ENCODE assay signal across 17 cellular contexts in genomic region chr10:124679401-124679800, GRCh38.
DNase-seq lines count a peak whose midpoint lies in the region; ATAC-seq and TF ChIP-seq lines count a peak whose summit lies in the region.
"Had no signal": no experiment of that assay in that cellular context is flagged by ENCODE, and none has a peak within 500 bp of the region (broad histone marks: within the 10 kb centered on the region; RNA-seq: fewer than 3 reads in every experiment).

No MANE protein-coding gene starts in this region.

- intact Hi-C loops in heart left ventricle (cut with DNase I), result loop anchor here in 5 of 10 donors (5.0 kb wide), 1 partner anchor 37 kb away; no protein-coding TSS in a partner anchor
- intact Hi-C loops in left cardiac atrium (cut with DNase I), result loop anchor here in 1 of 2 donors (5.0 kb wide), 1 partner anchor 37 kb away; no protein-coding TSS in a partner anchor
- intact Hi-C loops in activated B cell treated with CpG ODN at 0.5 μM for 24 hours (cut with micrococcal nuclease), result no loop called here

- POLR2A ChIA-PET in activated B cell treated with CpG ODN at 0.5 μM for 24 hours (lab: Charles Lee), result interaction anchor here (1.0 to 1.2 kb wide), 2 partner anchors 9 to 21 kb away, joined by 3 to 4 read pairs; no protein-coding TSS in a partner anchor

- H3K27ac Mint-ChIP-seq in activated B cell treated with CpG ODN at 0.5 μM for 24 hours (peak overlapping the region; percentile 30), memory B cell (peak overlapping the region; percentile 79), mesothelial cell of epicardium (no peak overlapping the region)
- H3K27ac Mint-ChIP-seq: HFFc6, neural progenitor cell had no signal

- H3K4me3 Mint-ChIP-seq in activated B cell treated with CpG ODN at 0.5 μM for 24 hours (no peak overlapping the region), memory B cell (no peak overlapping the region), mesothelial cell of epicardium (no peak overlapping the region)
- H3K4me3 Mint-ChIP-seq: HFFc6, neural progenitor cell had no signal

- H3K27me3 ChIP-seq in heart left ventricle (no peaks in the 10 kb centered on the region), thymus (ENCODE audit: control insufficient read depth, insufficient read depth) (no peaks in the 10 kb centered on the region)
- H3K27me3 ChIP-seq: neural progenitor cell had no signal

- ATAC-seq in heart left ventricle (no peak), left cardiac atrium (no peak), activated B cell treated with CpG ODN at 0.5 μM for 24 hours (ENCODE audit: low read depth) (no peak), memory B cell (ENCODE audit: low read depth) (no peak)
- ATAC-seq: sciatic nerve had no signal

- H3K36me3 Mint-ChIP-seq in activated B cell treated with CpG ODN at 0.5 μM for 24 hours (ENCODE audit: low read depth) (peaks cover 78% of the 10 kb centered on the region), memory B cell (peaks cover 28% of the 10 kb centered on the region), mesothelial cell of epicardium (peaks cover 15% of the 10 kb centered on the region)

- no peaks in the 10 kb centered on the region for H3K9me3 Mint-ChIP-seq in activated B cell treated with CpG ODN at 0.5 μM for 24 hours
- H3K9me3 Mint-ChIP-seq in memory B cell, result no peaks in the 10 kb centered on the region
- H3K9me3 Mint-ChIP-seq in mesothelial cell of epicardium, result no peaks in the 10 kb centered on the region
- H3K9me3 Mint-ChIP-seq: HFFc6, neural progenitor cell had no signal

- no peak for TF ChIP-seq POLR2A in heart left ventricle (IDR thresholded peaks at IDR 0.05)

- peak overlapping the region in 10 of 12 donors; percentile 29 to 92 (median 82) for H3K27ac ChIP-seq in heart left ventricle
- peak overlapping the region; percentile 92 for H3K27ac ChIP-seq in thymus (ENCODE audit: low read depth)
- H3K27ac ChIP-seq: neural progenitor cell, WERI-Rb-1 had no signal

- H3K4me1 ChIP-seq in heart left ventricle, result peaks cover 16 to 99% (median 78%) of the 10 kb centered on the region in 12 donors
- peaks cover 89% of the 10 kb centered on the region for H3K4me1 ChIP-seq in thymus (ENCODE audit: control insufficient read depth, insufficient read depth, low read length)

- no peaks in the 10 kb centered on the region for H3K27me3 Mint-ChIP-seq in activated B cell treated with CpG ODN at 0.5 μM for 24 hours
- no peaks in the 10 kb centered on the region for H3K27me3 Mint-ChIP-seq in memory B cell
- no peaks in the 10 kb centered on the region for H3K27me3 Mint-ChIP-seq in mesothelial cell of epicardium (ENCODE audit: low read depth)

- H3K9me3 ChIP-seq in heart left ventricle, result no peaks in the 10 kb centered on the region
- H3K9me3 ChIP-seq in thymus (ENCODE audit: control insufficient read depth), result no peaks in the 10 kb centered on the region

- H3K4me3 ChIP-seq in heart left ventricle (no peak overlapping the region), thymus (ENCODE audit: low read length) (peak overlapping the region; percentile 5)
- H3K4me3 ChIP-seq: neural progenitor cell had no signal

- H3K4me1 Mint-ChIP-seq in activated B cell treated with CpG ODN at 0.5 μM for 24 hours (peaks cover 76% of the 10 kb centered on the region), memory B cell (peaks cover 41% of the 10 kb centered on the region), mesothelial cell of epicardium (peaks cover 30% of the 10 kb centered on the region)

- 77 to 93% (median 85%) methylated on average over 5 to 8 of the region's 8 CpGs for WGBS in heart left ventricle, 4 donors
- WGBS in thymus, result 76% methylated on average over 8 of the region's 8 CpGs

- TF ChIP-seq CTCF in heart left ventricle (IDR thresholded peaks at IDR 0.05), result no peak
- no peak for TF ChIP-seq CTCF in activated B cell treated with CpG ODN at 0.5 μM for 24 hours (IDR thresholded peaks at IDR 0.05)
- TF ChIP-seq CTCF in mesothelial cell of epicardium (IDR thresholded peaks at IDR 0.05; ENCODE audit: unreplicated experiment), result no peak

- CTCF ChIA-PET in activated B cell treated with CpG ODN at 0.5 μM for 24 hours (lab: Charles Lee), result interaction anchor here (1.2 to 1.8 kb wide), 2 partner anchors 62 to 66 kb away, joined by 3 to 9 read pairs; no protein-coding TSS in a partner anchor

- peak in 1 of 5 donors; percentile 25 for DNase-seq in heart left ventricle
- DNase-seq in left cardiac atrium, result no peak
- DNase-seq in activated B cell treated with CpG ODN at 0.5 μM for 24 hours, result no peak
- DNase-seq in memory B cell (ENCODE audit: low spot score in 2 of 2), result no peak
- DNase-seq in HK-2 (ENCODE audit: unreplicated experiment), result no peak
- no peak for DNase-seq in mesothelial cell of epicardium (ENCODE audit: low spot score in 2 of 2, unreplicated experiment in 2 of 2)
- DNase-seq in epidermal melanocyte (ENCODE audit: insufficient read length, low spot score), result no peak
- DNase-seq: foreskin fibroblast; HFFc6; IMR-90; NCI-H1092; RPMI8226; stimulated activated CD4-positive, alpha-beta T cell treated with anti-CD3 and anti-CD28 coated beads, Interleukin-2, amount 100 ng/mL, for 48 hours; WERI-Rb-1 had no signal

- peaks cover 0 to 22% (median 18%) of the 10 kb centered on the region in 9 donors for H3K36me3 ChIP-seq in heart left ventricle
- H3K36me3 ChIP-seq in thymus (ENCODE audit: control insufficient read depth, insufficient read depth), result peaks cover 51% of the 10 kb centered on the region
- H3K36me3 ChIP-seq: neural progenitor cell had no signal
